ENCODE assay signal across 16 cellular contexts in the genomic region with DNA sequence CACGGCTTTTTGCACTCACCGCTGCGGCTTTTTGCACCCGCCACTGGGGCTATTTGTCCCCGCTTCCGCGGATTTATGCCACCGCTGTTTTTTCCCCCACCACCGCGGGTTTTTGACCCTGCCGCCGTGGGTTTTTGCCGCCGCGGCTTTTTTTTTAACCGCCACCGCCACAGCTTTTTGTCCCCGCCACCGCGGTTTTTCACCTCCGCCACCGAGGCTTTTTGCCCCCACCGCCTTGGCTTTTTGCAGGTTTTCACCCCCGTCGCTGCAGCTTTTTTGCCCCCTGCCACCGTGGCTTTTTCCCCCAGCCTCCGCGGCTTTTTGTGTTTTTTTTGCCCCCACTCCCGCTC.
"Had no signal": no experiment of that assay in that cellular context is flagged by ENCODE, and none has a peak within 500 bp of the region (broad histone marks: within the 10 kb centered on the region; RNA-seq: fewer than 3 reads in every experiment).

No MANE protein-coding gene starts in this region.

- ATAC-seq: activated naive CD8-positive, alpha-beta T cell treated with anti-CD3 and anti-CD28 coated beads, Interleukin-2, amount 50 U/mL, for 24 hours; heart left ventricle had no signal

- H3K4me3 ChIP-seq: heart left ventricle, lung, right atrium auricular region, tibial artery, uterus had no signal

- DNase-seq: activated CD8-positive, alpha-beta memory T cell treated with anti-CD3 and anti-CD28 coated beads, Interleukin-2, amount 50 U/mL, for 4 hours; activated naive CD4-positive, alpha-beta T cell treated with anti-CD3 and anti-CD28 coated beads for 36 hours; activated naive CD8-positive, alpha-beta T cell treated with anti-CD3 and anti-CD28 coated beads, Interleukin-2, amount 50 U/mL, for 24 hours; activated T-cell treated with anti-CD3 and anti-CD28 coated beads, Interleukin-2, amount 50 U/mL, for 24 hours; naive B cell; nucleus accumbens; stimulated activated CD4-positive, alpha-beta T cell treated with anti-CD3 and anti-CD28 coated beads, Interleukin-1b, Interleukin-23, amount 100 ng/mL, for 48 hours; T-helper 9 cell had no signal

- H3K4me3 Mint-ChIP-seq: activated naive CD4-positive, alpha-beta T cell treated with anti-CD3 and anti-CD28 coated beads for 36 hours; activated naive CD8-positive, alpha-beta T cell treated with anti-CD3 and anti-CD28 coated beads, Interleukin-2, amount 50 U/mL, for 24 hours; activated T-cell treated with anti-CD3 and anti-CD28 coated beads, Interleukin-2, amount 50 U/mL, for 24 hours; naive B cell; stimulated activated naive CD8-positive, alpha-beta T cell treated with anti-CD3 and anti-CD28 coated beads, Interleukin-15, Interleukin-2, amounts not matched to agents 100 ng/mL and 50 ng/mL, for 24 hours had no signal

- H3K9me3 ChIP-seq: right atrium auricular region, uterus had no signal

- H3K27ac ChIP-seq: epithelial cell of prostate, heart left ventricle, right atrium auricular region, tibial artery, uterus had no signal

- H3K4me1 ChIP-seq: heart left ventricle, right atrium auricular region, tibial artery, uterus had no signal

- H3K27ac Mint-ChIP-seq: activated naive CD4-positive, alpha-beta T cell treated with anti-CD3 and anti-CD28 coated beads for 36 hours; activated naive CD8-positive, alpha-beta T cell treated with anti-CD3 and anti-CD28 coated beads, Interleukin-2, amount 50 U/mL, for 24 hours; activated T-cell treated with anti-CD3 and anti-CD28 coated beads, Interleukin-2, amount 50 U/mL, for 24 hours; activated T-helper 2 cell treated with anti-CD3 and anti-CD28 coated beads, Interferon-gamma antibody, Interleukin-2, Interleukin-4, amounts not matched to agents 10 μg/mL and 5 μg/mL and 100 μg/mL, durations not matched to agents 14 hours and 24 hours and 36 hours; naive B cell; stimulated activated naive CD8-positive, alpha-beta T cell treated with anti-CD3 and anti-CD28 coated beads, Interleukin-15, Interleukin-2, amounts not matched to agents 100 ng/mL and 50 ng/mL, for 24 hours had no signal

- H3K4me1 Mint-ChIP-seq: activated naive CD8-positive, alpha-beta T cell treated with anti-CD3 and anti-CD28 coated beads, Interleukin-2, amount 50 U/mL, for 24 hours; naive B cell had no signal

- H3K36me3 Mint-ChIP-seq: naive B cell had no signal

- H3K36me3 ChIP-seq: heart left ventricle, right atrium auricular region, tibial artery, uterus had no signal

- H3K27me3 Mint-ChIP-seq: activated naive CD8-positive, alpha-beta T cell treated with anti-CD3 and anti-CD28 coated beads, Interleukin-2, amount 50 U/mL, for 24 hours; activated T-cell treated with anti-CD3 and anti-CD28 coated beads, Interleukin-2, amount 50 U/mL, for 24 hours; naive B cell; stimulated activated naive CD8-positive, alpha-beta T cell treated with anti-CD3 and anti-CD28 coated beads, Interleukin-15, Interleukin-2, amounts not matched to agents 100 ng/mL and 50 ng/mL, for 24 hours had no signal

- H3K27me3 ChIP-seq: right atrium auricular region, tibial artery, uterus had no signal
